17 cellular contexts compared by ENCODE assay signal in the genomic region with DNA sequence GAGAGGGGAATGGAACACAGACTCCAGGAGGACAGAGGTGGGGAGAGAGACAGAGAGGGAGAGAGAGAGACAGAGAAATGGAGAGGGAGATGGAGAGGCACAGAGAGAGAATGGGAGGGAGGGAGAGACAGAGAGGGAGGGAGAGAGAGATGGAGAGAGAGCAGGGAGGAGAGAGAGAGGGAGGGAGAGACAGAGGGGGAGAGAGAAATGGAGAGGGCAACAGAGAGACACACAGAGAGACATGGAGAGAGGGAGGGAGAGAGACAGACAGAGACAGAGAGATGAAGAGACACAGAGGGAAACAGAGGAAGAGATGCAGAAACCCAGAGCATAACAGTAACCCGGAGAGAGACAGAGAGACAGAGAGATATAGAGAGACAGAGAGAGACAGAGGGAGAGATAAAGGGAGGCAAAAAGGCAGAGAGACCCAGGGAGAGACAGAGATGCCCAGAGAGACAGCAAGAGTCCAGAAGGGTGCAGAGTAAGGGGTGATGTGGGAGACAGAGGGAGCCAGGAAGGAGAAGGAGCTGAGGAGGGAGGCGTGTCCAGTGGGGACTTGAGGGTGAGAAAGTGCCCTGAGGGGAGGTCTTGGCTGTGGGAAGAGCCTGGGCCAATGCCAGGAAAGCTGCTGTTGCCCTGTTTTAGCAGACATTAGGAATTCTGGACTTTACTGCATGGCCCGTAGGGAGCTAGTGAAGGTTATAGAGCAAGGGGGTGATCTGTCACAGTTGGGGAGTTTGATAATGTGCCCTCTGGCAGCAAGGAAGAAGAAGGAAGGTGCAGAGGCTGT.
DNase-seq lines count a peak whose midpoint lies in the region; ATAC-seq, FAIRE-seq and TF ChIP-seq lines count a peak whose summit lies in the region.
"Had no signal": no experiment of that assay in that cellular context is flagged by ENCODE, and none has a peak within 500 bp of the region (broad histone marks: within the 10 kb centered on the region; RNA-seq: fewer than 3 reads in every experiment).

No MANE protein-coding gene starts in this region.

- H3K36me3 Mint-ChIP-seq in progenitor cell of endocrine pancreas (ENCODE audit: insufficient read depth): no peaks in the 10 kb centered on the region
- H3K36me3 Mint-ChIP-seq: CD4-positive, alpha-beta memory T cell had no signal

- no peak overlapping the region for H4K91ac ChIP-seq in H1 (replicated peaks; ENCODE audit: insufficient read length, low read length)

- 0 out of 2 replicates have a peak overlapping the region, but pooled peaks have one; percentile 1 for H2BK12ac ChIP-seq in H1 (ENCODE audit: low read depth, low read length)

- WGBS in H1 (ENCODE audit: extremely low coverage in 1 of 2, insufficient coverage in 1 of 2, insufficient read length in 1 of 2, insufficient replicate concordance in 2 of 2, low coverage in 1 of 2, low lambda C conversion rate in 2 of 2, missing lambda C conversion rate in 1 of 2), 2 experiments: 84% methylated on average over 3 of the region's 3 CpGs; no CpG with 5 or more reads in 1 of the 2 experiments
- 83% methylated on average over 3 of the region's 3 CpGs for WGBS in prostate gland

- 0 out of 2 replicates have a peak overlapping the region, but pooled peaks have one; percentile 61 for H2BK20ac ChIP-seq in H1 (ENCODE audit: low read length)

- no peak overlapping the region for H3K4me3 ChIP-seq in H1 (ENCODE audit: extremely low read depth in 1 of 4, insufficient read depth in 2 of 4, low read depth in 3 of 4, low read length in 4 of 4)
- H3K4me3 ChIP-seq in prostate gland: no peak overlapping the region
- H3K4me3 ChIP-seq: GM23338 had no signal

- H4K8ac ChIP-seq in H1 (ENCODE audit: extremely low read depth, insufficient read depth, low read length): no peak overlapping the region

- peaks cover 40% of the 10 kb centered on the region for H3K27me3 Mint-ChIP-seq in progenitor cell of endocrine pancreas

- H2AK5ac ChIP-seq in H1 (ENCODE audit: low read depth, low read length): no peak overlapping the region

- H3K4me1 ChIP-seq in H1 (replicated peaks in 1 of 4; ENCODE audit: control insufficient read depth in 3 of 4, insufficient read depth in 4 of 4, low read length in 3 of 4): peaks cover 0 to 34% (median 15%) of the 10 kb centered on the region in 4 experiments; a peak in 6 of 7 replicates
- no peaks in the 10 kb centered on the region for H3K4me1 ChIP-seq in prostate gland (replicated peaks)

- no peak overlapping the region for H2BK15ac ChIP-seq in H1 (ENCODE audit: low read length)

- H3K79me2 ChIP-seq in H1 (ENCODE audit: control insufficient read depth in 1 of 2, insufficient read depth in 2 of 2, low read length in 2 of 2): no peaks in the 10 kb centered on the region

- H3K27ac ChIP-seq in caudate nucleus (ENCODE audit: low read depth, low read length): peak overlapping the region; percentile 90
- no peak overlapping the region for H3K27ac ChIP-seq in H1 (ENCODE audit: low read depth, low read length)
- H3K27ac ChIP-seq in prostate gland: no peak overlapping the region

- H3K9me3 ChIP-seq in H1 (ENCODE audit: insufficient read depth in 2 of 2, low read depth in 1 of 2, low read length in 1 of 2) (no peaks in the 10 kb centered on the region), prostate gland (no peaks in the 10 kb centered on the region)

- no peak overlapping the region for H3K23ac ChIP-seq in H1 (ENCODE audit: insufficient read length)

- TF ChIP-seq POLR2A in H1 (IDR thresholded peaks at IDR 0.05; ENCODE audit: control extremely low read depth in 1 of 2, low read depth in 2 of 2, low read length in 2 of 2): no peak
- TF ChIP-seq POLR2A in GM12891 (IDR thresholded peaks at IDR 0.05; ENCODE audit: low read depth, low read length): no peak
- TF ChIP-seq POLR2A in prostate gland (IDR thresholded peaks at IDR 0.05): no peak

- TF ChIP-seq EP300 in H1 (IDR thresholded peaks at IDR 0.05; ENCODE audit: borderline replicate concordance in 1 of 2, low read depth in 2 of 2, low read length in 2 of 2): no peak

- no peaks in the 10 kb centered on the region for H3K4me1 Mint-ChIP-seq in progenitor cell of endocrine pancreas (ENCODE audit: low read depth)

- peaks cover 3% of the 10 kb centered on the region; the same call in 1 of the 2 replicates for H3K23me2 ChIP-seq in H1 (ENCODE audit: low read depth, low read length)

- no peak overlapping the region for H3K56ac ChIP-seq in H1 (replicated peaks; ENCODE audit: insufficient read length, low read depth, low read length)

- H4K5ac ChIP-seq in H1 (ENCODE audit: insufficient read length, low read depth, low read length): no peak overlapping the region

- FAIRE-seq in H1 (lab: Jason Lieb, UNC): no peak
- no peak for FAIRE-seq in GM12891 (lab: Jason Lieb, UNC)
- FAIRE-seq: G401.6, GM19239, H54 had no signal

- H3K79me1 ChIP-seq in H1 (ENCODE audit: low read depth, low read length): peaks cover 3% of the 10 kb centered on the region; the same call in 1 of the 2 replicates

- no peak overlapping the region for H2AFZ ChIP-seq in H1 (ENCODE audit: low read length)
- H2AFZ ChIP-seq: GM23338 had no signal

- peak overlapping the region; percentile 39 for H3K27ac Mint-ChIP-seq in progenitor cell of endocrine pancreas
- H3K27ac Mint-ChIP-seq: CD4-positive, alpha-beta memory T cell; GM23338 had no signal

- no peaks in the 10 kb centered on the region; a peak in 3 of 7 replicates for H3K27me3 ChIP-seq in H1 (replicated peaks in 1 of 4; ENCODE audit: control insufficient read depth in 3 of 4, extremely low read depth in 1 of 4, insufficient read depth in 3 of 4, low read length in 3 of 4)
- H3K27me3 ChIP-seq in prostate gland (replicated peaks; ENCODE audit: insufficient read depth): no peaks in the 10 kb centered on the region

- no peak overlapping the region for H3K9ac ChIP-seq in H1 (replicated peaks in 1 of 4; ENCODE audit: extremely low read depth in 1 of 4, low read depth in 3 of 4, low read length in 3 of 4)

- H3K9me3 Mint-ChIP-seq in progenitor cell of endocrine pancreas (ENCODE audit: low read depth): no peaks in the 10 kb centered on the region
- H3K9me3 Mint-ChIP-seq: GM23338 had no signal

- DNase-seq in NCI-H69 (lab: John Stamatoyannopoulos, UW): peak; percentile 15
- DNase-seq in caudate nucleus (lab: John Stamatoyannopoulos, UW): peak in 1 of 61 donors; percentile 60
- DNase-seq in H1 (ENCODE audit: low read depth in 1 of 2, low spot score in 2 of 2): no peak
- no peak for DNase-seq in progenitor cell of endocrine pancreas (ENCODE audit: low spot score, unreplicated experiment)
- no peak for DNase-seq in GM12891 (ENCODE audit: insufficient read length, low spot score)
- no peak for DNase-seq in prostate gland (ENCODE audit: low spot score)
- DNase-seq: C1 segment of cervical spinal cord; Calu3; CD4-positive, alpha-beta memory T cell; COR-L47; DND-41; HCEC 1CT had no signal

- no peak overlapping the region for H2BK120ac ChIP-seq in H1 (replicated peaks; ENCODE audit: low read depth, low read length)

- H4K20me1 ChIP-seq in H1 (replicated peaks in 1 of 2; ENCODE audit: control insufficient read depth in 1 of 2, insufficient read depth in 2 of 2, low read length in 2 of 2): no peaks in the 10 kb centered on the region

- H3K4me3 Mint-ChIP-seq in progenitor cell of endocrine pancreas (ENCODE audit: low read depth): no peak overlapping the region
- H3K4me3 Mint-ChIP-seq: CD4-positive, alpha-beta memory T cell; GM23338 had no signal

- no peak overlapping the region for H3K4ac ChIP-seq in H1 (replicated peaks; ENCODE audit: insufficient read length, low read depth, low read length)

- CTCF ChIA-PET in H1 (lab: Charles Lee; ENCODE audit: partially characterized antibody): interaction anchor here (2.4 kb wide), 1 partner anchor 27 kb away, joined by 8 read pairs; no protein-coding TSS in a partner anchor

- POLR2A ChIA-PET in H1 (lab: Charles Lee; ENCODE audit: partially characterized antibody): interaction anchor here (0.8 to 1.6 kb wide), 3 partner anchors 11 to 82 kb away, joined by 3 to 10 read pairs (median 4); no protein-coding TSS in a partner anchor

- no peak for ATAC-seq in GM19452 (IDR thresholded peaks at IDR 0.05; ENCODE audit: unreplicated experiment)
- ATAC-seq: GM23338 had no signal

- H3K14ac ChIP-seq in H1 (ENCODE audit: insufficient read length): no peak overlapping the region

- H3K18ac ChIP-seq in H1 (ENCODE audit: extremely low read depth, low read length): no peak overlapping the region

- H2BK5ac ChIP-seq in H1 (ENCODE audit: low read depth, low read length): no peak overlapping the region

- H3K36me3 ChIP-seq in H1 (ENCODE audit: control insufficient read depth in 2 of 4, insufficient read depth in 4 of 4, low read length in 3 of 4) (no peaks in the 10 kb centered on the region; a peak in 1 of 8 replicates), prostate gland (no peaks in the 10 kb centered on the region)

- TF ChIP-seq CTCF in H1 (IDR thresholded peaks at IDR 0.05; ENCODE audit: control extremely low read depth in 1 of 3, insufficient read depth in 1 of 3, low read depth in 1 of 3, low read length in 3 of 3): no peak
- TF ChIP-seq CTCF in progenitor cell of endocrine pancreas (IDR thresholded peaks at IDR 0.05; ENCODE audit: unreplicated experiment): no peak
- no peak for TF ChIP-seq CTCF in prostate gland (IDR thresholded peaks at IDR 0.05)

- TF ChIP-seq RAD21 in H1 (IDR thresholded peaks at IDR 0.05 in 1 of 2, conservative IDR thresholded peaks at IDR 0.05 in 1 of 2; ENCODE audit: low read depth in 2 of 2, low read length in 2 of 2): no peak

- H3K4me2 ChIP-seq in H1 (ENCODE audit: insufficient read depth in 1 of 2, low read depth in 2 of 2, low read length in 2 of 2): no peak overlapping the region
- H3K4me2 ChIP-seq: GM23338 had no signal

- intact Hi-C loops in prostate gland (cut with DNase I): no loop called here

TF ChIP-seq in H1, 55 proteins besides CTCF, POLR2A, EP300 and RAD21 (continues in another document):
- no peak for TF ChIP-seq SIX5 (IDR thresholded peaks at IDR 0.05; ENCODE audit: low read depth, low read length)
- TF ChIP-seq RXRA (IDR thresholded peaks at IDR 0.05; ENCODE audit: insufficient read depth, low read depth, low read length): no peak
- TF ChIP-seq POU5F1 (IDR thresholded peaks at IDR 0.05; ENCODE audit: low read depth, low read length): no peak
- no peak for TF ChIP-seq MAFK (IDR thresholded peaks at IDR 0.05; ENCODE audit: low read depth, low read length)
- TF ChIP-seq CHD2 (IDR thresholded peaks at IDR 0.05; ENCODE audit: low read length): no peak
- no peak for TF ChIP-seq TBP (IDR thresholded peaks at IDR 0.05; ENCODE audit: low read depth, low read length)
- no peak for TF ChIP-seq SIRT6 (IDR thresholded peaks at IDR 0.05; ENCODE audit: low read length)

TF ChIP-seq in GM12891, 5 proteins besides CTCF, POLR2A, EP300 and RAD21:
- no peak for TF ChIP-seq POU2F2 (IDR thresholded peaks at IDR 0.05; ENCODE audit: low read depth, low read length)
- no peak for TF ChIP-seq POLR2AphosphoS5 (IDR thresholded peaks at IDR 0.05; ENCODE audit: low read depth, low read length)
- no peak for TF ChIP-seq TAF1 (IDR thresholded peaks at IDR 0.05; ENCODE audit: low read depth, low read length)
- no peak for TF ChIP-seq PAX5 (IDR thresholded peaks at IDR 0.05; ENCODE audit: insufficient read depth, low read length, severe bottlenecking)
- TF ChIP-seq SPI1 (IDR thresholded peaks at IDR 0.05; ENCODE audit: low read depth, low read length): no peak
